9 cellular contexts compared by ENCODE assay signal in the genomic region with DNA sequence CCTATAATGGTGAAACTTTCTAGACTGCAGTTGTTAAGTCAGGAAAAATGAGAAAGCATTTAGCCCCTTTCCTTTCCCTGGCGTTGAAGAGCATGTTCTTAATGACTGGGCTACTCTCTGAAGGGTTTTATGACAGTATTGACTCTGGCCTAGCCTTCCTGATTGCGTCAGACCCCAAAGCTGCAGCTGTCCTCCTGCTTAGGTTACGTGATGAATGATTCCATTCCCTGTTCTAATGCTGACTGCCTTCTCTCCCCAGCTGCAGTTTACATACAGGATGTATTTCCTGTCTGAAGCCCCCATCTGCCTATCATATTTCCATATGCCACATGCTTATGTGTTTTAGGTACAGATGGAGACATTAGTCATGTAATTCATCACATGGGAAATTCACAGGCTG.
DNase-seq lines count a peak whose midpoint lies in the region; ATAC-seq and TF ChIP-seq lines count a peak whose summit lies in the region.
"Had no signal": no experiment of that assay in that cellular context is flagged by ENCODE, and none has a peak within 500 bp of the region (broad histone marks: within the 10 kb centered on the region; RNA-seq: fewer than 3 reads in every experiment).

No MANE protein-coding gene starts in this region.

- H3K9me3 Mint-ChIP-seq in activated B cell treated with CpG ODN at 0.5 μM for 24 hours, result peaks cover 4% of the 10 kb centered on the region

- TF ChIP-seq CTCF in activated B cell treated with CpG ODN at 0.5 μM for 24 hours (IDR thresholded peaks at IDR 0.05) (no peak), GM10266 (IDR thresholded peaks at IDR 0.05; ENCODE audit: control insufficient read depth, insufficient read depth, low read depth, missing control alignments) (no peak)

- intact Hi-C loops in activated B cell treated with CpG ODN at 0.5 μM for 24 hours (cut with micrococcal nuclease), result no loop called here

- CTCF ChIA-PET in activated B cell treated with CpG ODN at 0.5 μM for 24 hours (lab: Charles Lee), result no interaction called here

- peak; percentile 6 for DNase-seq in COR-L47 (lab: John Stamatoyannopoulos, UW)
- DNase-seq in NCI-H146 treated with DMSO at 0.1 percent for 48 hours (lab: John Stamatoyannopoulos, UW; ENCODE audit: unreplicated experiment), result peak; percentile 68
- no peak for DNase-seq in activated B cell treated with CpG ODN at 0.5 μM for 24 hours
- peak; percentile 54 for DNase-seq in islet precursor cell
- DNase-seq in GM10266 (ENCODE audit: extremely low spot score), result no peak
- no peak for DNase-seq in foreskin melanocyte
- no peak for DNase-seq in NK-92 (lab: John Stamatoyannopoulos, UW; ENCODE audit: unreplicated experiment)
- DNase-seq: activated naive CD4-positive, alpha-beta T cell treated with anti-CD3 and anti-CD28 coated beads, Interleukin-2, amount 50 U/mL, for 16 hours had no signal

- H3K27me3 Mint-ChIP-seq in activated B cell treated with CpG ODN at 0.5 μM for 24 hours, result no peaks in the 10 kb centered on the region

- POLR2A ChIA-PET in activated B cell treated with CpG ODN at 0.5 μM for 24 hours (lab: Charles Lee), result no interaction called here

- no peaks in the 10 kb centered on the region for H3K36me3 Mint-ChIP-seq in activated B cell treated with CpG ODN at 0.5 μM for 24 hours (ENCODE audit: low read depth)

- peaks cover 2% of the 10 kb centered on the region for H3K4me1 Mint-ChIP-seq in activated B cell treated with CpG ODN at 0.5 μM for 24 hours

- ATAC-seq in activated B cell treated with CpG ODN at 0.5 μM for 24 hours (ENCODE audit: low read depth), result peak; percentile 34
- no peak for ATAC-seq in activated CD4-positive, CD25-positive, alpha-beta regulatory T cell treated with anti-CD3 and anti-CD28 coated beads, Interleukin-2, amount 50 U/mL, for 24 hours

- no peak overlapping the region for H3K4me3 Mint-ChIP-seq in activated B cell treated with CpG ODN at 0.5 μM for 24 hours

- no peak overlapping the region for H3K27ac Mint-ChIP-seq in activated B cell treated with CpG ODN at 0.5 μM for 24 hours

Comparison
In these comparisons a context has a peak if more than half of its experiments do, and no peak if none do; other contexts are left out.
1. DNase-seq: peak in COR-L47 (single experiment), NCI-H146 treated with DMSO at 0.1 percent for 48 hours (single experiment) and islet precursor cell (single experiment); none in activated B cell treated with CpG ODN at 0.5 μM for 24 hours (single experiment), GM10266 (single experiment), foreskin melanocyte (single experiment) and NK-92 (single experiment).